In genomic region chr5:54727874-54728273, GRCh38 we compare ENCODE assay signal across 16 cellular contexts.
DNase-seq lines count a peak whose midpoint lies in the region; ATAC-seq and TF ChIP-seq lines count a peak whose summit lies in the region.
"Had no signal": no experiment of that assay in that cellular context is flagged by ENCODE, and none has a peak within 500 bp of the region (broad histone marks: within the 10 kb centered on the region; RNA-seq: fewer than 3 reads in every experiment).

No MANE protein-coding gene starts in this region.

- TF ChIP-seq CTCF in Loucy (conservative IDR thresholded peaks at IDR 0.05; ENCODE audit: low read length) (no peak), epithelial cell of esophagus (IDR thresholded peaks at IDR 0.05; ENCODE audit: insufficient read depth, low read depth, low read length, missing control alignments) (no peak), upper lobe of right lung (IDR thresholded peaks at IDR 0.05) (no peak), stomach (IDR thresholded peaks at IDR 0.05) (no peak), thyroid gland (IDR thresholded peaks at IDR 0.05) (no peak)

- H3K4me1 ChIP-seq in Loucy (ENCODE audit: insufficient read depth, low read length, poor library complexity, severe bottlenecking) (no peaks in the 10 kb centered on the region), upper lobe of right lung (no peaks in the 10 kb centered on the region), stomach (peaks cover 0 to 10% (median 3%) of the 10 kb centered on the region in 4 donors), thyroid gland (no peaks in the 10 kb centered on the region)

- H3K9me3 ChIP-seq in Loucy (ENCODE audit: insufficient read depth, low read depth, low read length): no peaks in the 10 kb centered on the region
- H3K9me3 ChIP-seq in upper lobe of right lung: no peaks in the 10 kb centered on the region
- no peaks in the 10 kb centered on the region for H3K9me3 ChIP-seq in stomach
- no peaks in the 10 kb centered on the region for H3K9me3 ChIP-seq in thyroid gland

- no peaks in the 10 kb centered on the region for H4K20me1 ChIP-seq in Loucy (ENCODE audit: insufficient read depth, low read length, poor library complexity, severe bottlenecking)

- no peak overlapping the region for H3K4me2 ChIP-seq in Loucy (ENCODE audit: low read depth, low read length, poor library complexity, severe bottlenecking)
- H3K4me2 ChIP-seq: PC-9 had no signal

- H3K9ac ChIP-seq in Loucy (ENCODE audit: low read depth, low read length, poor library complexity, severe bottlenecking): no peak overlapping the region

- H3K27me3 ChIP-seq in Loucy (ENCODE audit: insufficient read depth, low read length, poor library complexity, severe bottlenecking): no peaks in the 10 kb centered on the region
- no peaks in the 10 kb centered on the region for H3K27me3 ChIP-seq in upper lobe of right lung
- no peaks in the 10 kb centered on the region for H3K27me3 ChIP-seq in stomach
- H3K27me3 ChIP-seq in thyroid gland: no peaks in the 10 kb centered on the region

- H3K27ac ChIP-seq in upper lobe of right lung (no peak overlapping the region), stomach (no peak overlapping the region), thyroid gland (no peak overlapping the region)
- H3K27ac ChIP-seq: PC-9 had no signal

- H3K4me3 ChIP-seq in Loucy (ENCODE audit: low read length, poor library complexity, severe bottlenecking) (no peak overlapping the region), epithelial cell of esophagus (ENCODE audit: low read length) (no peak overlapping the region), upper lobe of right lung (no peak overlapping the region), stomach (no peak overlapping the region), thyroid gland (replicated peaks in 1 of 3) (no peak overlapping the region)
- H3K4me3 ChIP-seq: PC-9 had no signal

- no peak for TF ChIP-seq EP300 in stomach (IDR thresholded peaks at IDR 0.05)

- no peaks in the 10 kb centered on the region for H3K9me2 ChIP-seq in Loucy (replicated peaks; ENCODE audit: low read depth, low read length)

- 0 out of 2 replicates have a peak overlapping the region, but pooled peaks have one; percentile 48 for H2AFZ ChIP-seq in Loucy (ENCODE audit: low read length)
- H2AFZ ChIP-seq: PC-9 had no signal

- no peaks in the 10 kb centered on the region for H3F3A ChIP-seq in Loucy (ENCODE audit: low read depth)

- WGBS in stomach, 5 donors: 51 to 63% (median 58%) methylated on average over 2 of the region's 2 CpGs
- 74 to 78% methylated on average over 2 of the region's 2 CpGs for WGBS in thyroid gland, 2 donors

- intact Hi-C loops in upper lobe of right lung (cut with DNase I): no loop called here
- intact Hi-C loops in stomach (cut with DNase I; ENCODE audit: low total_unique reads): no loop called here
- intact Hi-C loops in thyroid gland (cut with DNase I): no loop called here

- H3K36me3 ChIP-seq in Loucy (ENCODE audit: insufficient read depth, low read length) (no peaks in the 10 kb centered on the region), upper lobe of right lung (no peaks in the 10 kb centered on the region), stomach (no peaks in the 10 kb centered on the region), thyroid gland (no peaks in the 10 kb centered on the region)

- H3K79me2 ChIP-seq in Loucy (ENCODE audit: insufficient read depth, low read length): no peaks in the 10 kb centered on the region

- DNase-seq in NCI-H748 (lab: John Stamatoyannopoulos, UW; ENCODE audit: unreplicated experiment) (peak; percentile 12), NCI-H748 treated with DMSO at 0.1 percent for 48 hours (lab: John Stamatoyannopoulos, UW) (no peak), epithelial cell of esophagus (ENCODE audit: low read depth) (peak; percentile 38), upper lobe of right lung (no peak), stomach (no peak), thyroid gland (no peak)
- DNase-seq: DMS79, H7, HFFc6, NCI-H1048, NCI-H146, NCI-H2029 treated with DMSO at 0.1 percent for 48 hours, PC-9, SW 1271 had no signal

- no peak for TF ChIP-seq POLR2A in stomach (IDR thresholded peaks at IDR 0.05)
- TF ChIP-seq POLR2A in thyroid gland (IDR thresholded peaks at IDR 0.05): no peak

- ATAC-seq in upper lobe of right lung: peak; percentile 38
- no peak for ATAC-seq in HG03095 (IDR thresholded peaks at IDR 0.05; ENCODE audit: unreplicated experiment)

Comparison
In these comparisons a context has a peak if more than half of its experiments do, and no peak if none do; other contexts are left out.
1. DNase-seq: peak in NCI-H748 (single experiment) and epithelial cell of esophagus (single experiment); none in NCI-H748 treated with DMSO at 0.1 percent for 48 hours (single experiment), upper lobe of right lung (single experiment), stomach (single experiment) and thyroid gland (0 of 2).